ENCODE assay signal across 2 cellular contexts in genomic region chr11:45287316-45287903, GRCh38.
A peak's percentile ranks its signal among the peaks of the same experiment; 100 is the strongest.
TF ChIP-seq lines count a peak whose summit lies in the region.

No MANE protein-coding gene starts in this region.

TF ChIP-seq in HepG2, 621 proteins besides CTCF, POLR2A, EP300 and RAD21:
- TF ChIP-seq HINFP (CRISPR knock-in tag; IDR thresholded peaks at IDR 0.05; ENCODE audit: low read depth) (no peak), ZNF331 (CRISPR knock-in tag; IDR thresholded peaks at IDR 0.05) (peak; percentile 85)
TF ChIP-seq in HepG2: peak in this region for 1.

TF ChIP-seq in neural cell, 6 proteins besides CTCF, POLR2A, EP300 and RAD21 (continued from another document):
- no peak for TF ChIP-seq REST (IDR thresholded peaks at IDR 0.05; ENCODE audit: borderline replicate concordance)
- TF ChIP-seq TAF1 (IDR thresholded peaks at IDR 0.05; ENCODE audit: low read depth) = no peak
- TF ChIP-seq MXI1 (conservative IDR thresholded peaks at IDR 0.05; ENCODE audit: poor library complexity, severe bottlenecking) = no peak
- no peak for TF ChIP-seq SMC3 (conservative IDR thresholded peaks at IDR 0.05; ENCODE audit: poor library complexity)
